Comparison of ENCODE assay signal across 14 cellular contexts in the genomic region with DNA sequence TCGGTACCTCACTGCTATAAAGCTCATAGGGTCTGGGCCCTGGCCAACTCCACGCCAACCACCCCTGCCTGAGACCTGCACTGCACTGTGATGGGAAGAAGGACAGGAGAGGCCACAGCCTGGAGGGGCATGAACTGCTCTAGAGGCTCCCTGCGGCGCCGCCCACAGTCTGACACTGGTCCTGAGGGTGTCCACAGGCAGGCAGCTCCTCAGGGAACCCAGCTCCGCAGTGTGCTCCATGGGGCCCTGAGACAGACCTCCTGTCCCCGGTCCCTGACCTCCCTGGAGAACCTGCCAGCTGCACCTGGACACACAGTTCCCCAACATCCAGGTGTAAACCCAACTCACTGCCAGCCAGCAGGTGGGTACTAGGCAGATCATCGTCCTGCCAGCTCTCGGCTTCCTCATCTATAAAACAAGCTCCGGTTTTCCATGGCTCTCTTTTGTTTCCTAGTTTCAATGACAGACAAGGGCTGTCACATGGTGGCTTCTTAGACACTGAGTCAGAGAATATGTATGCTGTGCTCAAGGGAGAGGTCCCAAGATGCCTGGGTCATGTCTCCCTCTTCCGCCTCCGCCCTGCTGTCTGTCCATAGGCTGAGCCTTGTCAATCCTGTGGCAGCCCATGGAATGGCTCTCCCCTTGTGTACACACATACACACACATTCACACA. TPM values are rescaled to one million over a fixed set of nuclear protein-coding genes. Genes with fewer than 3 reads are reported as not detected.
DNase-seq lines count a peak whose midpoint lies in the region; ATAC-seq, FAIRE-seq and TF ChIP-seq lines count a peak whose summit lies in the region.
"Had no signal": no experiment of that assay in that cellular context is flagged by ENCODE, and none has a peak within 500 bp of the region (broad histone marks: within the 10 kb centered on the region; RNA-seq: fewer than 3 reads in every experiment).

No MANE protein-coding gene starts in this region.

- intact Hi-C loops in thyroid gland (cut with DNase I) = loop anchor here (5.0 to 10.0 kb wide), 2 partner anchors 114 to 277 kb away; no protein-coding TSS in a partner anchor

- no peaks in the 10 kb centered on the region for H3K27me3 Mint-ChIP-seq in osteocyte (ENCODE audit: unreplicated experiment)

- no peaks in the 10 kb centered on the region for H3K36me3 ChIP-seq in thyroid gland

- H3K4me3 ChIP-seq in coronary artery = no peak overlapping the region
- no peak overlapping the region for H3K4me3 ChIP-seq in thyroid gland (replicated peaks in 1 of 3)
- H3K4me3 ChIP-seq: right lobe of liver had no signal

- FAIRE-seq in GM12891 (lab: Jason Lieb, UNC) = no peak

- H3K27ac Mint-ChIP-seq in osteocyte (ENCODE audit: unreplicated experiment) = peak overlapping the region; percentile 80

- ATAC-seq in HG02759 (IDR thresholded peaks at IDR 0.05; ENCODE audit: unreplicated experiment) = no peak
- ATAC-seq: right lobe of liver had no signal

- H3K9me3 Mint-ChIP-seq in osteocyte (ENCODE audit: unreplicated experiment) = no peaks in the 10 kb centered on the region

- H3K36me3 Mint-ChIP-seq in osteocyte (ENCODE audit: unreplicated experiment) = peaks cover 8% of the 10 kb centered on the region

- no peak for TF ChIP-seq POLR2A in thyroid gland (IDR thresholded peaks at IDR 0.05)
- no peak for TF ChIP-seq POLR2A in GM12891 (IDR thresholded peaks at IDR 0.05; ENCODE audit: low read depth, low read length)

- in situ Hi-C loops in G401 (cut with HindIII; ENCODE audit: low sequenced_read_pairs) = loop anchor here (10.0 kb wide), 1 partner anchor 104 kb away; no protein-coding TSS in a partner anchor

- H3K4me1 Mint-ChIP-seq in osteocyte (ENCODE audit: unreplicated experiment) = peaks cover 50% of the 10 kb centered on the region

- DNase-seq in COLO829 (ENCODE audit: low spot score) (peak; percentile 81), LHCN-M2 (ENCODE audit: low read depth) (peak; percentile 69), coronary artery (ENCODE audit: low spot score) (no peak), osteocyte (ENCODE audit: extremely low spot score, unreplicated experiment) (no peak), G401 (ENCODE audit: low spot score) (no peak), thyroid gland (no peak), GM12891 (ENCODE audit: insufficient read length, low spot score) (no peak)
- DNase-seq: DND-41, GOT3, Kasumi-1, NCI-H226, right lobe of liver, SHP77 had no signal

- H3K4me3 Mint-ChIP-seq in osteocyte (ENCODE audit: unreplicated experiment) = no peak overlapping the region

- H3K27ac ChIP-seq in coronary artery = peak overlapping the region; percentile 72 to 90
- no peak overlapping the region for H3K27ac ChIP-seq in thyroid gland
- H3K27ac ChIP-seq: right lobe of liver had no signal

- H3K27me3 ChIP-seq in thyroid gland = no peaks in the 10 kb centered on the region
- H3K27me3 ChIP-seq: right lobe of liver had no signal

- WGBS in thyroid gland, 2 donors = 94 to 95% methylated on average over 12 of the region's 12 CpGs

- no peak for TF ChIP-seq CTCF in coronary artery (IDR thresholded peaks at IDR 0.05)
- TF ChIP-seq CTCF in osteocyte (IDR thresholded peaks at IDR 0.05) = no peak
- TF ChIP-seq CTCF in thyroid gland (IDR thresholded peaks at IDR 0.05) = no peak

- no peaks in the 10 kb centered on the region for H3K9me3 ChIP-seq in thyroid gland
- H3K9me3 ChIP-seq: right lobe of liver had no signal

- H3K4me1 ChIP-seq in thyroid gland = peaks cover 16 to 29% of the 10 kb centered on the region in 2 donors

TF ChIP-seq in GM12891, 5 proteins besides CTCF, POLR2A, EP300 and RAD21:
- no peak for TF ChIP-seq TAF1 (IDR thresholded peaks at IDR 0.05; ENCODE audit: low read depth, low read length)
- TF ChIP-seq SPI1 (IDR thresholded peaks at IDR 0.05; ENCODE audit: low read depth, low read length) = no peak
- TF ChIP-seq POU2F2 (IDR thresholded peaks at IDR 0.05; ENCODE audit: low read depth, low read length) = no peak
- TF ChIP-seq PAX5 (IDR thresholded peaks at IDR 0.05; ENCODE audit: insufficient read depth, low read length, severe bottlenecking) = no peak
- TF ChIP-seq POLR2AphosphoS5 (IDR thresholded peaks at IDR 0.05; ENCODE audit: low read depth, low read length) = no peak

RNA-seq across cellular contexts. Expression of gene HAPLN3, which starts 5.1 kb away (rescaled TPM):
- 3.1 and 4.1 TPM in 2 replicates for total RNA-seq in LHCN-M2 (2014; rRNA removed)
- polyA plus RNA-seq in LHCN-M2 (2012) = 2.8 TPM
- total RNA-seq in osteocyte = 41.3 and 41.9 TPM in 2 replicates
- 60.6 and 74.5 TPM in 2 replicates for total RNA-seq in G401 (2014; rRNA removed; shearing (Covaris generic))
- total RNA-seq in thyroid gland = 10 to 100 TPM in 1 of 4 donors, 1 to 10 TPM in 3; 3.6 to 14.0 (median 5.8) TPM
- polyA plus RNA-seq in GM12891 (2012; ENCODE audit: low read depth, missing spikeins) = 0.87 TPM

RNA-seq across cellular contexts. Expression of gene MFGE8, which starts 12.7 kb away (rescaled TPM):
- total RNA-seq in LHCN-M2 (2014; rRNA removed) (222 and 231 TPM in 2 replicates), osteocyte (255 and 259 TPM in 2 replicates), thyroid gland (100 to 1,000 TPM in 2 of 4 donors, 10 to 100 TPM in 2; 94.8 to 161 (median 101) TPM)
- 278 TPM for polyA plus RNA-seq in LHCN-M2 (2012)
- 108 and 114 TPM in 2 replicates for total RNA-seq in G401 (2014; rRNA removed; shearing (Covaris generic))
- polyA plus RNA-seq in GM12891 (2012; ENCODE audit: low read depth, missing spikeins) = 0.69 TPM

Comparison
In these comparisons a context has a peak if more than half of its experiments do, and no peak if none do; other contexts are left out.
1. DNase-seq: peak in COLO829 (single experiment) and LHCN-M2 (single experiment); none in coronary artery (single experiment), osteocyte (single experiment), G401 (single experiment), thyroid gland (0 of 2) and GM12891 (single experiment).
2. H3K27ac ChIP-seq: peak in coronary artery (2 of 2); none in thyroid gland (0 of 3).